In the genomic region with DNA sequence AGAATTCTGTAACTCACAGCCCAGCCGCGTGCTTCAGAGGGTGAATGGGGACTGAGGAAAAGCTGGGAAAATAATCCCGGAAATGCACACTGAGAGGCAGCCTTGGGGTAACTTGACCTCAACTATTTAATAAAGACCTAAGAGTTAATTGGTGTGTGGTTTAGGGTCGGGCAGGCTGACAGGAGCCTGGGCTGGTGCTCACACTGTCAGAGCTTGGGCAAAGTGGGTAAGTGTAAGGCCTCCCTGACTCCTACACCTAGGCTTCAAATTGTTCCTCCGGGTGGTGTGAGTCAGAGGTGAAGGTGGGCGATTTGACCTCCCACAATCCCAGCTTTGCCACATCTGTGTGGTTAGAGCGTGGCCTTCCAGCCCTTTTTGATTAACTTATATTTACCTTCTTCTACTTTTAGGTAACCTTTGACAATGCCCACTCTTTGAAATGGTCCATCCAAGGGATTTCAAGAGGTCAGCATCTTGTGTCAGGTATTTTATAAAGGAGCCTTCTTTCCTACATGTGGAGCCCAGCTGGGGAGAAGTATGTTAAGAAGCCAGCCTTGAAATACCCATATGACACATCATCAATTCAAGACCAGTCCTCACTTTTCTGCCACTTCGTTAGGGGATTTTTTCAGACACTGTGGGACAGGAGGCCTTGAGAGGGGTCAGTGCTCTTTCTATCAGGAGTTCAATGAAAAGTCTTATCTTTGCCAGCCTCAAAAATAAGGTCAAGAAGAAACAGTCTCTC, we compare ENCODE assay signal across 1 cellular context.
TF ChIP-seq lines count a peak whose summit lies in the region.

No MANE protein-coding gene starts in this region.

TF ChIP-seq in HCT116, 20 proteins besides CTCF, POLR2A, EP300 and RAD21 (continued from another document):
- TF ChIP-seq SP1 (IDR thresholded peaks at IDR 0.05; ENCODE audit: low read depth) (no peak), POLR2AphosphoS5 (IDR thresholded peaks at IDR 0.05; ENCODE audit: low read depth, low read length) (no peak)
